In genomic region chr11:112082729-112083128, GRCh38 we compare ENCODE assay signal across 1 cellular context.
A peak's percentile ranks its signal among the peaks of the same experiment; 100 is the strongest.
TF ChIP-seq lines count a peak whose summit lies in the region.

No MANE protein-coding gene starts in this region.

TF ChIP-seq in HCT116, 20 proteins besides CTCF, POLR2A, EP300 and RAD21:
- no peak for TF ChIP-seq EZH2 (IDR thresholded peaks at IDR 0.05)
- TF ChIP-seq ZFX (IDR thresholded peaks at IDR 0.05): no peak
- no peak for TF ChIP-seq YY1 (IDR thresholded peaks at IDR 0.05; ENCODE audit: extremely low read depth, insufficient replicate concordance, low read depth, low read length)
- TF ChIP-seq SIN3A (IDR thresholded peaks at IDR 0.05; ENCODE audit: low read depth): no peak
- TF ChIP-seq, protein P1, sequence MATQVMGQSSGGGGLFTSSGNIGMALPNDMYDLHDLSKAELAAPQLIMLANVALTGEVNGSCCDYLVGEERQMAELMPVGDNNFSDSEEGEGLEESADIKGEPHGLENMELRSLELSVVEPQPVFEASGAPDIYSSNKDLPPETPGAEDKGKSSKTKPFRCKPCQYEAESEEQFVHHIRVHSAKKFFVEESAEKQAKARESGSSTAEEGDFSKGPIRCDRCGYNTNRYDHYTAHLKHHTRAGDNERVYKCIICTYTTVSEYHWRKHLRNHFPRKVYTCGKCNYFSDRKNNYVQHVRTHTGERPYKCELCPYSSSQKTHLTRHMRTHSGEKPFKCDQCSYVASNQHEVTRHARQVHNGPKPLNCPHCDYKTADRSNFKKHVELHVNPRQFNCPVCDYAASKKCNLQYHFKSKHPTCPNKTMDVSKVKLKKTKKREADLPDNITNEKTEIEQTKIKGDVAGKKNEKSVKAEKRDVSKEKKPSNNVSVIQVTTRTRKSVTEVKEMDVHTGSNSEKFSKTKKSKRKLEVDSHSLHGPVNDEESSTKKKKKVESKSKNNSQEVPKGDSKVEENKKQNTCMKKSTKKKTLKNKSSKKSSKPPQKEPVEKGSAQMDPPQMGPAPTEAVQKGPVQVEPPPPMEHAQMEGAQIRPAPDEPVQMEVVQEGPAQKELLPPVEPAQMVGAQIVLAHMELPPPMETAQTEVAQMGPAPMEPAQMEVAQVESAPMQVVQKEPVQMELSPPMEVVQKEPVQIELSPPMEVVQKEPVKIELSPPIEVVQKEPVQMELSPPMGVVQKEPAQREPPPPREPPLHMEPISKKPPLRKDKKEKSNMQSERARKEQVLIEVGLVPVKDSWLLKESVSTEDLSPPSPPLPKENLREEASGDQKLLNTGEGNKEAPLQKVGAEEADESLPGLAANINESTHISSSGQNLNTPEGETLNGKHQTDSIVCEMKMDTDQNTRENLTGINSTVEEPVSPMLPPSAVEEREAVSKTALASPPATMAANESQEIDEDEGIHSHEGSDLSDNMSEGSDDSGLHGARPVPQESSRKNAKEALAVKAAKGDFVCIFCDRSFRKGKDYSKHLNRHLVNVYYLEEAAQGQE (IDR thresholded peaks at IDR 0.05; ENCODE audit: low read depth): no peak
- TF ChIP-seq POLR2AphosphoS5 (IDR thresholded peaks at IDR 0.05; ENCODE audit: low read depth, low read length): peak; percentile 42; the same call in 1 of the 2 replicates
- no peak for TF ChIP-seq SRF (IDR thresholded peaks at IDR 0.05; ENCODE audit: low read depth)
